Comparison of ENCODE assay signal across 19 cellular contexts in the genomic region with DNA sequence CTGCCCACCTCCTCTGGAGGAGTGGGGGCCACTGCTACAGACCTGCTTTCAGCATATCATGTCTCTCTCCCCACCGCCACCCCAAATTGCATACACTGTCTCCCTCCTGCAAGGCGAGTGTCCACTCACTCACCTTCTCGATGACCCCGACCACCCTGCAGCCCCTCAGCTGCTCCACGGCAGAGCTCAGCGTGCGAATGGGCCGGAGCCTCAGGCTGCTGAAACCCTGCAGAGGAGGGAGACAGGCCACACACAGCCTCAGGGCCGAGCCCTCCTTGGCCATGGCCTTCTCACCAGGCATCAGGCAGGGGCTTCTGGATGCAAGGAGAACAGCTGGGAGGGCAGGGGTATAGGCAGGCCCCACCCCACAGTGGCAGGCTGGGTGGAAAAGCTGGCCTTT. TPM values are rescaled to one million over a fixed set of nuclear protein-coding genes. Genes with fewer than 3 reads are reported as not detected.
DNase-seq lines count a peak whose midpoint lies in the region; ATAC-seq and TF ChIP-seq lines count a peak whose summit lies in the region.
"Had no signal": no experiment of that assay in that cellular context is flagged by ENCODE, and none has a peak within 500 bp of the region (broad histone marks: within the 10 kb centered on the region; RNA-seq: fewer than 3 reads in every experiment).

No MANE protein-coding gene starts in this region.

- no peaks in the 10 kb centered on the region for H4K20me1 ChIP-seq in osteoblast (ENCODE audit: insufficient read depth, low read length)

- H3K9me3 ChIP-seq in heart left ventricle, result no peaks in the 10 kb centered on the region
- H3K9me3 ChIP-seq in gastroesophageal sphincter, result no peaks in the 10 kb centered on the region
- H3K9me3 ChIP-seq in sigmoid colon, result no peaks in the 10 kb centered on the region
- H3K9me3 ChIP-seq in vagina, result no peaks in the 10 kb centered on the region
- H3K9me3 ChIP-seq in osteoblast (ENCODE audit: low read depth, low read length), result no peaks in the 10 kb centered on the region

- TF ChIP-seq POLR2A in heart left ventricle (IDR thresholded peaks at IDR 0.05) (no peak), gastroesophageal sphincter (IDR thresholded peaks at IDR 0.05) (no peak), sigmoid colon (IDR thresholded peaks at IDR 0.05) (no peak), vagina (IDR thresholded peaks at IDR 0.05) (no peak)

- intact Hi-C loops in heart left ventricle (cut with DNase I) (loop anchor here in 2 of 10 donors (5.0 kb wide), 1 partner anchor 169 kb away; no protein-coding TSS in a partner anchor), Right ventricle myocardium inferior (cut with DNase I) (no loop called here), sigmoid colon (cut with DNase I) (no loop called here), vagina (cut with DNase I) (loop anchor here (10.0 kb wide), 1 partner anchor 166 kb away; no protein-coding TSS in a partner anchor)

- TF ChIP-seq EP300 in gastroesophageal sphincter (IDR thresholded peaks at IDR 0.05), result no peak
- TF ChIP-seq EP300 in sigmoid colon (IDR thresholded peaks at IDR 0.05), result no peak

- H3K4me3 ChIP-seq in heart left ventricle (no peak overlapping the region), gastroesophageal sphincter (no peak overlapping the region), sigmoid colon (no peak overlapping the region), vagina (no peak overlapping the region), osteoblast (ENCODE audit: insufficient read depth, low read length) (no peak overlapping the region)
- H3K4me3 ChIP-seq: PC-9 had no signal

- H3K27ac ChIP-seq in heart left ventricle (peak overlapping the region in 9 of 12 donors; percentile 66 to 91 (median 80)), gastroesophageal sphincter (peak overlapping the region in 3 of 4 donors; percentile 32 to 64 (median 55)), sigmoid colon (peak overlapping the region in 1 of 4 donors; percentile 60), vagina (peak overlapping the region; percentile 9), osteoblast (ENCODE audit: low read depth, low read length) (no peak overlapping the region)
- H3K27ac ChIP-seq: PC-9 had no signal

- H3K27me3 ChIP-seq in heart left ventricle (peaks cover 0 to 5% (median 0%) of the 10 kb centered on the region in 9 donors), gastroesophageal sphincter (no peaks in the 10 kb centered on the region), sigmoid colon (no peaks in the 10 kb centered on the region), vagina (no peaks in the 10 kb centered on the region), osteoblast (ENCODE audit: insufficient read depth, low read length) (no peaks in the 10 kb centered on the region)

- no peaks in the 10 kb centered on the region for H3K79me2 ChIP-seq in osteoblast (ENCODE audit: insufficient read depth, low read length)

- no peak for ATAC-seq in heart left ventricle
- ATAC-seq in Right ventricle myocardium inferior, result no peak
- no peak for ATAC-seq in gastroesophageal sphincter

- no peak overlapping the region for H2AFZ ChIP-seq in osteoblast (ENCODE audit: low read length)
- H2AFZ ChIP-seq: PC-9 had no signal

- WGBS in heart left ventricle, 4 donors, result 93 to 97% (median 95%) methylated on average over 7 to 9 of the region's 9 CpGs
- 96 to 100% methylated on average over 2 to 4 of the region's 9 CpGs for WGBS in gastroesophageal sphincter (ENCODE audit: low coverage in 1 of 2), 2 donors
- 94 to 97% methylated on average over 9 of the region's 9 CpGs for WGBS in sigmoid colon, 2 donors

- H3K4me2 ChIP-seq in osteoblast (ENCODE audit: insufficient read depth, low read length), result no peak overlapping the region
- H3K4me2 ChIP-seq: PC-9 had no signal

- peaks cover 0 to 4% (median 0%) of the 10 kb centered on the region in 9 donors for H3K36me3 ChIP-seq in heart left ventricle
- peaks cover 0 to 12% of the 10 kb centered on the region in 2 donors for H3K36me3 ChIP-seq in gastroesophageal sphincter
- peaks cover 0 to 9% (median 0%) of the 10 kb centered on the region in 4 donors for H3K36me3 ChIP-seq in sigmoid colon
- H3K36me3 ChIP-seq in vagina, result no peaks in the 10 kb centered on the region
- H3K36me3 ChIP-seq in osteoblast (ENCODE audit: insufficient read depth, low read length), result no peaks in the 10 kb centered on the region

- peaks cover 0 to 56% (median 38%) of the 10 kb centered on the region in 12 donors for H3K4me1 ChIP-seq in heart left ventricle
- H3K4me1 ChIP-seq in gastroesophageal sphincter, result peaks cover 0 to 64% (median 20%) of the 10 kb centered on the region in 3 donors
- peaks cover 0 to 30% (median 12%) of the 10 kb centered on the region in 4 donors for H3K4me1 ChIP-seq in sigmoid colon
- peaks cover 53% of the 10 kb centered on the region for H3K4me1 ChIP-seq in vagina
- peaks cover 14% of the 10 kb centered on the region for H3K4me1 ChIP-seq in osteoblast (ENCODE audit: insufficient read depth, low read length)

- no peak for DNase-seq in heart left ventricle
- DNase-seq in Right ventricle myocardium inferior (ENCODE audit: missing footprints), result no peak
- peak; percentile 52 for DNase-seq in sigmoid colon
- DNase-seq in vagina (ENCODE audit: extremely low spot score in 2 of 2), result no peak
- no peak for DNase-seq in NCI-H1436 treated with DMSO at 0.1 percent for 48 hours (lab: John Stamatoyannopoulos, UW)
- DNase-seq in osteoblast (ENCODE audit: insufficient read length, low spot score, missing footprints), result no peak
- DNase-seq in globus pallidus (ENCODE audit: low spot score), result no peak
- DNase-seq: 8988T, DMS79 treated with DMSO at 0.1 percent for 48 hours, KBM-7, NCI-H1105 treated with DMSO at 0.1 percent for 48 hours, NCI-H1694 treated with DMSO at 0.1 percent for 48 hours, NCI-H226, NCI-H524, PC-9 had no signal

- TF ChIP-seq CTCF in heart left ventricle (IDR thresholded peaks at IDR 0.05), result no peak
- TF ChIP-seq CTCF in gastroesophageal sphincter (IDR thresholded peaks at IDR 0.05), result no peak
- no peak for TF ChIP-seq CTCF in sigmoid colon (IDR thresholded peaks at IDR 0.05)
- no peak for TF ChIP-seq CTCF in vagina (IDR thresholded peaks at IDR 0.05)
- no peak for TF ChIP-seq CTCF in osteoblast (IDR thresholded peaks at IDR 0.05; ENCODE audit: extremely low read depth, low read depth, low read length)

RNA-seq across cellular contexts. Expression of a gene that starts 4.7 kb away (rescaled TPM):
- 10 to 100 TPM in 8 of 9 donors, 1 to 10 TPM in 1; 8.3 to 26.8 (median 17.8) TPM for total RNA-seq in heart left ventricle
- polyA plus RNA-seq in heart left ventricle, result 10 to 100 TPM; 12.0 to 18.6 TPM
- 19.1 TPM for total RNA-seq in Right ventricle myocardium inferior
- 10 to 100 TPM in 1 of 4 donors, 1 to 10 TPM in 3; 4.0 to 10.2 (median 8.2) TPM for total RNA-seq in gastroesophageal sphincter
- total RNA-seq in sigmoid colon, result 10 to 100 TPM in 1 of 4 donors, 1 to 10 TPM in 3; 4.6 to 11.1 (median 6.7) TPM
- 1 to 10 TPM; 1.8 to 4.0 (median 2.8) TPM for polyA plus RNA-seq in sigmoid colon
- total RNA-seq in vagina, result 2.0 TPM
- total RNA-seq in osteoblast, result 0.29 and 0.36 TPM in 2 replicates
- polyA plus RNA-seq: CD14-positive monocyte had no signal

RNA-seq across cellular contexts. Expression of a gene that starts 36.7 kb away (rescaled TPM):
- 100 to 1,000 TPM; 152 to 251 (median 209) TPM for total RNA-seq in heart left ventricle
- polyA plus RNA-seq in heart left ventricle, result 100 to 1,000 TPM in 1 of 2 donors, 10 to 100 TPM in 1; 75.7 to 159 TPM
- 213 TPM for total RNA-seq in Right ventricle myocardium inferior
- total RNA-seq in gastroesophageal sphincter, result 10 to 100 TPM; 79.3 to 98.7 (median 87.8) TPM
- 100 to 1,000 TPM in 1 of 4 donors, 10 to 100 TPM in 3; 68.6 to 114 (median 71.8) TPM for total RNA-seq in sigmoid colon
- polyA plus RNA-seq in sigmoid colon, result 100 to 1,000 TPM in 2 of 3 donors, 10 to 100 TPM in 1; 66.1 to 114 (median 105) TPM
- 109 TPM for total RNA-seq in vagina
- 69.8 and 72.5 TPM in 2 replicates for total RNA-seq in osteoblast

RNA-seq across cellular contexts. Expression of a gene that starts 37.0 kb away (rescaled TPM):
- 10 to 100 TPM in 2 of 9 donors, 1 to 10 TPM in 7; 4.1 to 30.4 (median 5.9) TPM for total RNA-seq in heart left ventricle
- polyA plus RNA-seq in heart left ventricle, result 1 to 10 TPM; 5.0 to 9.7 TPM
- 6.5 TPM for total RNA-seq in Right ventricle myocardium inferior
- 10 to 100 TPM; 11.2 to 21.0 (median 16.5) TPM for total RNA-seq in gastroesophageal sphincter
- 10 to 100 TPM in 2 of 4 donors, 1 to 10 TPM in 2; 3.6 to 15.6 (median 9.7) TPM for total RNA-seq in sigmoid colon
- 1 to 10 TPM; 1.2 to 9.1 (median 1.6) TPM for polyA plus RNA-seq in sigmoid colon
- 8.3 TPM for total RNA-seq in vagina
- 16.3 and 24.5 TPM in 2 replicates for total RNA-seq in osteoblast
- polyA plus RNA-seq: CD14-positive monocyte had no signal

RNA-seq across cellular contexts. Expression of a gene that starts 42.4 kb away (rescaled TPM):
- not detected for total RNA-seq in heart left ventricle
- not detected for polyA plus RNA-seq in heart left ventricle
- not detected for total RNA-seq in Right ventricle myocardium inferior
- under 1 TPM in 1 of 4 donors, not detected in 3; 0.08 TPM for total RNA-seq in gastroesophageal sphincter
- under 1 TPM in 1 of 4 donors, not detected in 3; 0.16 TPM for total RNA-seq in sigmoid colon
- polyA plus RNA-seq in sigmoid colon, result under 1 TPM in 1 of 3 donors, not detected in 2; 0.01 TPM
- total RNA-seq in vagina, result not detected
- total RNA-seq in osteoblast, result not detected in 2 replicates
- total RNA-seq: H1, PC-9 had no signal
- polyA plus RNA-seq: AG04450, CD14-positive monocyte had no signal
